8 cellular contexts compared by ENCODE assay signal in the genomic region with DNA sequence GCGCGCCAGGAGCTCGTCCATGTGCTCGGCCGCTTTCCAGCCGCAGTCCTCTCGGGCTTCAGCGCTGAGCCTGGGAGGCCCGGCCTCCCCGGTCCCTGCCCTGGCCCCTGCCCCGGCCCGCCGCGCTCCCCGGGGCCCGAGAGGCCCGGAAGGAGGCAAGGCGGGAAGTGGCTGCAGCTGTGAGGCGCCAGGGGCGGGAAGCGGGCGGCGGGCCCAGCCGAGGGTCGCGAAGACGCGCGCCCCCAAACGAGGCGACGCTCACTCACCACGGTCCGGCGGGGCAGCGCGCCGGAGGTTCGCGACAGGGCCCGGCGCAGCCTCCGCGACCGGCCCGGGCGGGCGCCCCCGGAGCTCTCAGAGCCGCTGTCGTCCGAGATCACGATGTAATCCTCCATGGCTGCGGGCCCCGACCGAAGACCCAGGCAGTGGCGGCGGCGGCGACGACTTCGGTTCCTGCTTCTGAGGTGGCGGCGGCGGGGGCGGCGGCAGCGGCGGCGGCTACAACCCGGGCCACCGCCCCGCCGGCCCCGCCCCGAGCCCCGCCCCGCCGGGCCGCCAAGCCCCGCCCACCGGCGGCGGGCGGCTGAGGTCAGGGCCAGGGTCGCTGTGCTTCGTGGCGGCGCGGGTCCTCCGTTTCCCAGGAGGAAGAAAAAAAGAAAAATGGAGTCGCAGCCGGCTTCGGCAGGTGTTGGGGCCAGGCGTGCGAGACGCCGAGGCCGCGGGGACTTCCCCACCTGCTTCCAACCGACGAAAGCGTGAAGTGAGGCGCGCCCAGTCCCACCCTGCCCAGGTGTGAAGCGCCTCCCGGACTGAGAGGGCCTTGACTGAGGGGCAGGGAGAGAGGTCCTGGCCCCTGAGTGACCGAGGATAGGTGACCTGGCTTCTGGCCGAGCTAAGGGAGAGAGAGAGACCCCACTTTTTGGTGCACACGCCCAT.
DNase-seq lines count a peak whose midpoint lies in the region; ATAC-seq and TF ChIP-seq lines count a peak whose summit lies in the region.
"Not testable (repeated sequence)": the region's sequence is repeated elsewhere in the genome, so short reads cannot be mapped to it uniquely, and the experiment has no call there.

No MANE protein-coding gene starts in this region.

- not testable (repeated sequence) for H3K27ac Mint-ChIP-seq in Caco-2 (ENCODE audit: unreplicated experiment)

- not testable (repeated sequence) for H3K9me3 Mint-ChIP-seq in Caco-2 (ENCODE audit: unreplicated experiment)

- not testable (repeated sequence) for H3K4me1 Mint-ChIP-seq in Caco-2 (ENCODE audit: low read depth, unreplicated experiment)

- peak overlapping the region; percentile 55 for H3K4me3 Mint-ChIP-seq in Caco-2 (ENCODE audit: unreplicated experiment)

- POLR2A ChIA-PET in Caco-2 (lab: Charles Lee), result not testable (repeated sequence)

- not testable (repeated sequence) for H3K36me3 ChIP-seq in Caco-2 (ENCODE audit: control insufficient read depth, insufficient read depth, low read length); adipocyte (ENCODE audit: control insufficient read depth, insufficient read depth, low read length, severe bottlenecking); heart left ventricle; ovary

- not testable (repeated sequence) for BruUV-seq in Caco-2 (replicated peaks; lab: Mats Ljungman, UMichigan)

- ATAC-seq in GM21526 (IDR thresholded peaks at IDR 0.05; ENCODE audit: low FRiP score, unreplicated experiment) (peak; percentile 75), HG03442 (IDR thresholded peaks at IDR 0.05; ENCODE audit: unreplicated experiment) (peak; percentile 65), heart left ventricle (peak in 3 of 4 donors; percentile 72 to 91 (median 87))

- WGBS in heart left ventricle, 4 donors, result 2% methylated on average over 39 to 40 of the region's 110 CpGs; no CpG with 5 or more reads in 2 of the 4 donors
- WGBS in ovary, 3 donors, result 0 to 6% methylated on average over 23 to 62 of the region's 110 CpGs; no CpG with 5 or more reads in 1 of the 3 donors

- not testable (repeated sequence) for TF ChIP-seq CTCF in Caco-2 (IDR thresholded peaks at IDR 0.05; ENCODE audit: insufficient read depth in 1 of 2, low read depth in 1 of 2, low read length in 1 of 2, severe bottlenecking in 1 of 2, unreplicated experiment in 1 of 2); WI38 (IDR thresholded peaks at IDR 0.05; ENCODE audit: low read depth, low read length); heart left ventricle (IDR thresholded peaks at IDR 0.05); ovary (IDR thresholded peaks at IDR 0.05)

- not testable (repeated sequence) for H3K4me1 ChIP-seq in Caco-2; adipocyte (ENCODE audit: control insufficient read depth, insufficient read depth, low read length); heart left ventricle; ovary (ENCODE audit: insufficient read depth)

- not testable (repeated sequence) for TF ChIP-seq EP300 in ovary (IDR thresholded peaks at IDR 0.05)

- DNase-seq in Caco-2 (peak; percentile 74 to 86), adipocyte (ENCODE audit: low read depth) (peak; percentile 71), heart left ventricle (peak; percentile 65 to 89 (median 75)), ovary (peak; percentile 62 to 77 (median 68))
- DNase-seq in stimulated activated CD8-positive, alpha-beta memory T cell treated with anti-CD3 and anti-CD28 coated beads, Interleukin-7, amount 100 ng/mL, for 4 hours (ENCODE audit: low read depth in 2 of 2), result peak; percentile 52 to 75

- not testable (repeated sequence) for H3K9ac ChIP-seq in adipocyte (ENCODE audit: low read length)

- not testable (repeated sequence) for H3K36me3 Mint-ChIP-seq in Caco-2 (ENCODE audit: insufficient read depth, unreplicated experiment)

- CTCF ChIA-PET in Caco-2 (lab: Charles Lee), result not testable (repeated sequence)

- intact Hi-C loops in Caco-2 (cut with micrococcal nuclease; ENCODE audit: unreplicated experiment); heart left ventricle (cut with DNase I); ovary (cut with DNase I): not testable (repeated sequence)

- peak overlapping the region in 2 of 12 donors; percentile 43 to 47 for H3K27ac ChIP-seq in heart left ventricle
- H3K27ac ChIP-seq in ovary, result not testable (repeated sequence)

- not testable (repeated sequence) for H3K27me3 Mint-ChIP-seq in Caco-2 (ENCODE audit: insufficient read depth, unreplicated experiment)

- H3K4me3 ChIP-seq in Caco-2 (ENCODE audit: low read depth, low read length), result peak overlapping the region; percentile 48
- peak overlapping the region; percentile 40; the same call in 1 of the 2 replicates for H3K4me3 ChIP-seq in WI38 (ENCODE audit: low read depth, low read length)
- peak overlapping the region; percentile 59 for H3K4me3 ChIP-seq in adipocyte (ENCODE audit: low read length)
- peak overlapping the region in 11 of 12 donors; percentile 22 to 73 (median 58) for H3K4me3 ChIP-seq in heart left ventricle
- H3K4me3 ChIP-seq in ovary, result peak overlapping the region; percentile 67

- not testable (repeated sequence) for TF ChIP-seq POLR2A in heart left ventricle (IDR thresholded peaks at IDR 0.05); ovary (IDR thresholded peaks at IDR 0.05)

- H3K9me3 ChIP-seq in Caco-2; adipocyte (ENCODE audit: control insufficient read depth, low read length); heart left ventricle; ovary: not testable (repeated sequence)

- H3K27me3 ChIP-seq in Caco-2 (replicated peaks; ENCODE audit: control insufficient read depth, insufficient read depth, low read length); adipocyte (replicated peaks; ENCODE audit: control insufficient read depth, insufficient read depth, low read length); heart left ventricle; ovary: not testable (repeated sequence)
